24 cellular contexts compared by ENCODE assay signal in the genomic region with DNA sequence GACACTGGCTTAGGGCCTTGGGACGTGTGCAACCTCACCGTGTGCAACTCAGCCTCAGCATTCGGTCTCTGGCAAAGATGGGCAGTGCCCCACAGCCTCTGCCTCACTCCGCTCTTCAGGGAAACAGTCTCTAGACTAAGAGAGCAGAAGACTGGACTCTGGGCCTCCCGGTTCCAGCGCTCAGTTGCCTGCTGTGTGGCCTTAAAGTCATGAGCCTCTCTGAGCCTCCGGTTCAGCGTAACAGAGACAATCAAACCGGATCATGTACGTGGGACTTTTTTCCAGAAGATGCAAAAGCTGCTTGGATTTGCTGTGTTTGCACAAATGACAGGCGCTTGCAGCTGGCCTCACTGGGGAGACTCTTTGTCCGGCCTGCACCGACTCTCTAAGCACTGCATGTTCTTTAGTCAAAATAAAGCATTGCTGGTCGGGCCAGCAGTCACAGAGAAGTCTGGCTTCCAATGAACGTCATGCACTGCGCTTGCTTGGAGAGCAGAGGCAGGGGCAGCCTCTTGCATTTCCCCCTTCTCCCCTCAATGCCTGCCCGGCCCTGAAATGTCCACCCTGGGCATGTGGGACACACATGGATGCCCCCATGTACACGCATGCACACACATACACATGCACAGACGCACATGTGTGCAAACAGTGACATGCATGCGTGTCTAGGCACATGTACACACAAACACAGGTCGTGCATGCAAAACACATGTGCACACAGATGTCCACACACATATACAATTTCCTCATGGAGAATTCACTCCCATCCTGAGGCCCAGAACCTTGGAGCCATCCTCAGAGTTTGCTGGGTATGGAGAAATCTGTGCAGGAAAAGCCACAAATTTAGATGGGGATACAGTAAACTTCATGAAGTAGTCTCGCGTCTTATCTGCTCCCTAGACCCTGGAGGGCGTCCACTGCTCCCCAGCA.
A peak's percentile ranks its signal among the peaks of the same experiment; 100 is the strongest.
DNase-seq lines count a peak whose midpoint lies in the region; ATAC-seq, FAIRE-seq and TF ChIP-seq lines count a peak whose summit lies in the region.
"Had no signal": no experiment of that assay in that cellular context is flagged by ENCODE, and none has a peak within 500 bp of the region (broad histone marks: within the 10 kb centered on the region; RNA-seq: fewer than 3 reads in every experiment).

No MANE protein-coding gene starts in this region.

- H3K36me3 ChIP-seq in endothelial cell of umbilical vein (ENCODE audit: control insufficient read depth in 2 of 2, extremely low read depth in 1 of 2, insufficient read depth in 2 of 2, low read length in 2 of 2) (no peaks in the 10 kb centered on the region), neuronal stem cell (replicated peaks in 1 of 2; ENCODE audit: control insufficient read depth in 2 of 2, insufficient read depth in 2 of 2, low read length in 2 of 2) (no peaks in the 10 kb centered on the region), tibial nerve (no peaks in the 10 kb centered on the region)
- no peaks in the 10 kb centered on the region for H3K36me3 ChIP-seq in CD8-positive, alpha-beta T cell (ENCODE audit: insufficient read depth, low read length)
- H3K36me3 ChIP-seq: ovary had no signal

- intact Hi-C loops in left ventricle myocardium superior (cut with micrococcal nuclease) (no loop called here), Right ventricle myocardium superior (cut with DNase I) (no loop called here), endothelial cell of umbilical vein (cut with micrococcal nuclease) (no loop called here)
- intact Hi-C loops in CD8-positive, alpha-beta T cell (cut with DNase I, micrococcal nuclease) = no loop called here

- H3K9me3 Mint-ChIP-seq in CD8-positive, alpha-beta T cell = no peaks in the 10 kb centered on the region
- H3K9me3 Mint-ChIP-seq: activated T-cell treated with anti-CD3 and anti-CD28 coated beads, Interleukin-2, amount 50 U/mL, for 24 hours; dendritic cell treated with granulocyte-macrophage colony-stimulating factor and Interleukin-4, amounts not matched to agents 40 ng/mL and 50 ng/mL, for 4 days; memory B cell; naive B cell; stimulated activated naive CD8-positive, alpha-beta T cell treated with anti-CD3 and anti-CD28 coated beads, Interleukin-15, amount 100 ng/mL, for 72 hours had no signal

- no peak overlapping the region for H3K4ac ChIP-seq in neuronal stem cell (ENCODE audit: low read length)

- CTCF ChIA-PET in endothelial cell of umbilical vein (lab: Charles Lee) = no interaction called here
- CTCF ChIA-PET in CD8-positive, alpha-beta T cell (lab: Charles Lee) = no interaction called here

- H3K79me2 ChIP-seq in endothelial cell of umbilical vein (ENCODE audit: control insufficient read depth, insufficient read depth, low read length) = no peaks in the 10 kb centered on the region

- no peak for TF ChIP-seq POLR2A in endothelial cell of umbilical vein (IDR thresholded peaks at IDR 0.05; ENCODE audit: low read depth, low read length)
- no peak for TF ChIP-seq POLR2A in tibial nerve (IDR thresholded peaks at IDR 0.05)

- no peak overlapping the region for H4K8ac ChIP-seq in neuronal stem cell (ENCODE audit: low read depth, low read length)

- POLR2A ChIA-PET in endothelial cell of umbilical vein (lab: Charles Lee) = no interaction called here
- POLR2A ChIA-PET in CD8-positive, alpha-beta T cell (lab: Charles Lee) = no interaction called here

- dilution Hi-C loops in endothelial cell of umbilical vein (cut with MboI; ENCODE audit: extremely low pct_ligation_motif_present, low sequenced_read_pairs) = no loop called here

- peak overlapping the region; percentile 98 for H2BK15ac ChIP-seq in neuronal stem cell (ENCODE audit: low read length)

- peak overlapping the region; percentile 59 for H3K23ac ChIP-seq in neuronal stem cell (ENCODE audit: low read depth, low read length, poor library complexity)

- FAIRE-seq in endothelial cell of umbilical vein (lab: Jason Lieb, UNC) = no peak

- H3K9me3 ChIP-seq in endothelial cell of umbilical vein (replicated peaks; ENCODE audit: control insufficient read depth, insufficient read depth, low read length) = no peaks in the 10 kb centered on the region
- no peaks in the 10 kb centered on the region for H3K9me3 ChIP-seq in neuronal stem cell (replicated peaks in 1 of 2; ENCODE audit: control insufficient read depth in 2 of 2, insufficient read depth in 1 of 2, low read depth in 1 of 2, low read length in 2 of 2)
- H3K9me3 ChIP-seq in tibial nerve = no peaks in the 10 kb centered on the region
- H3K9me3 ChIP-seq in CD8-positive, alpha-beta T cell (ENCODE audit: low read length) = no peaks in the 10 kb centered on the region
- H3K9me3 ChIP-seq: Caco-2, ovary had no signal

- H3K79me1 ChIP-seq in neuronal stem cell (ENCODE audit: low read depth, low read length) = peaks cover 3% of the 10 kb centered on the region

- ATAC-seq in left ventricle myocardium superior (peak; percentile 19), Right ventricle myocardium superior (ENCODE audit: poor library complexity) (no peak)
- ATAC-seq in CD8-positive, alpha-beta T cell = no peak
- ATAC-seq: activated CD4-positive, CD25-positive, alpha-beta regulatory T cell treated with anti-CD3 and anti-CD28 coated beads, Interleukin-2, amount 50 U/mL, for 24 hours; SK-N-SH treated with all-trans-retinoic acid at 6 μM for 48 hours; stimulated activated naive CD8-positive, alpha-beta T cell treated with anti-CD3 and anti-CD28 coated beads, Interleukin-15, amount 100 ng/mL, for 72 hours had no signal

- no TSS peak for BruUV-seq in endothelial cell of umbilical vein (replicated peaks; lab: Mats Ljungman, UMichigan)

- no peaks in the 10 kb centered on the region for H3K4me1 Mint-ChIP-seq in CD8-positive, alpha-beta T cell (ENCODE audit: low read depth)
- H3K4me1 Mint-ChIP-seq: stimulated activated naive CD8-positive, alpha-beta T cell treated with anti-CD3 and anti-CD28 coated beads, Interleukin-15, amount 100 ng/mL, for 72 hours had no signal

- H3K4me2 ChIP-seq in endothelial cell of umbilical vein (ENCODE audit: insufficient read depth, low read length) = no peak overlapping the region
- no peak overlapping the region for H3K4me2 ChIP-seq in neuronal stem cell (ENCODE audit: insufficient read depth, low read length, poor library complexity, severe bottlenecking)
- H3K4me2 ChIP-seq: KMS-11 had no signal

- DNase-seq in left ventricle myocardium superior = no peak
- no peak for DNase-seq in Right ventricle myocardium superior
- no peak for DNase-seq in endothelial cell of umbilical vein (ENCODE audit: low read depth, low spot score)
- DNase-seq in neuronal stem cell (ENCODE audit: low spot score) = no peak
- no peak for DNase-seq in tibial nerve (ENCODE audit: low spot score in 2 of 2)
- no peak for DNase-seq in CD8-positive, alpha-beta T cell
- no peak for DNase-seq in HuH-7 (ENCODE audit: low spot score)
- DNase-seq in NOMO-1 treated with DMSO at 0.1 percent for 48 hours (lab: John Stamatoyannopoulos, UW; ENCODE audit: unreplicated experiment) = no peak
- DNase-seq: activated naive CD4-positive, alpha-beta T cell treated with Interleukin-2 at 50 U/mL for 16 hours; activated T-cell treated with anti-CD3 and anti-CD28 coated beads, Interleukin-2, amount 50 U/mL, for 24 hours; islet precursor cell; naive B cell; NCI-H187 treated with DMSO at 0.1 percent for 48 hours; NCI-H446; stimulated activated CD4-positive, alpha-beta T cell treated with anti-CD3 and anti-CD28 coated beads, Interleukin-4, amount 100 ng/mL, for 24 hours; stimulated activated naive CD8-positive, alpha-beta T cell treated with anti-CD3 and anti-CD28 coated beads, Interleukin-15, amount 100 ng/mL, for 72 hours had no signal

- peak overlapping the region; percentile 100 for H2AK5ac ChIP-seq in neuronal stem cell (ENCODE audit: low read depth, low read length)

- H3K27me3 ChIP-seq in endothelial cell of umbilical vein (ENCODE audit: control insufficient read depth in 2 of 2, insufficient read depth in 2 of 2, low read length in 2 of 2) (no peaks in the 10 kb centered on the region), neuronal stem cell (ENCODE audit: control insufficient read depth in 3 of 3, insufficient read depth in 3 of 3, low read depth in 1 of 3, low read length in 3 of 3) (peaks cover 0 to 97% (median 0%) of the 10 kb centered on the region in 3 experiments), tibial nerve (peaks cover 0 to 15% of the 10 kb centered on the region in 2 donors)
- no peaks in the 10 kb centered on the region for H3K27me3 ChIP-seq in CD8-positive, alpha-beta T cell (ENCODE audit: insufficient read depth, low read length)
- H3K27me3 ChIP-seq: ovary had no signal

- TF ChIP-seq CTCF in endothelial cell of umbilical vein (IDR thresholded peaks at IDR 0.05; ENCODE audit: extremely low read depth in 1 of 2, insufficient read depth in 1 of 2, low read depth in 1 of 2, low read length in 2 of 2) (no peak), tibial nerve (IDR thresholded peaks at IDR 0.05) (no peak)
- no peak for TF ChIP-seq CTCF in CD8-positive, alpha-beta T cell (IDR thresholded peaks at IDR 0.05)

- H2BK120ac ChIP-seq in neuronal stem cell (ENCODE audit: low read depth, low read length) = no peak overlapping the region

- H3K9ac ChIP-seq in endothelial cell of umbilical vein (replicated peaks; ENCODE audit: extremely low read depth, insufficient read depth, low read length) (no peak overlapping the region), neuronal stem cell (ENCODE audit: low read depth, low read length, poor library complexity) (peak overlapping the region; percentile 78)
- H3K9ac ChIP-seq: KMS-11 had no signal

- H3K14ac ChIP-seq in neuronal stem cell (ENCODE audit: low read length) = peak overlapping the region; percentile 49

- no peak overlapping the region for H3K27ac Mint-ChIP-seq in CD8-positive, alpha-beta T cell
- H3K27ac Mint-ChIP-seq: activated T-cell treated with anti-CD3 and anti-CD28 coated beads, Interleukin-2, amount 50 U/mL, for 24 hours; B cell; dendritic cell treated with granulocyte-macrophage colony-stimulating factor and Interleukin-4, amounts not matched to agents 40 ng/mL and 50 ng/mL, for 4 days; memory B cell; naive B cell; stimulated activated naive CD8-positive, alpha-beta T cell treated with anti-CD3 and anti-CD28 coated beads, Interleukin-15, amount 100 ng/mL, for 72 hours had no signal

- no peaks in the 10 kb centered on the region for H3K36me3 Mint-ChIP-seq in CD8-positive, alpha-beta T cell
- H3K36me3 Mint-ChIP-seq: memory B cell, naive B cell had no signal

- H3K4me3 Mint-ChIP-seq in CD8-positive, alpha-beta T cell = no peak overlapping the region
- H3K4me3 Mint-ChIP-seq: activated T-cell treated with anti-CD3 and anti-CD28 coated beads, Interleukin-2, amount 50 U/mL, for 24 hours; B cell; dendritic cell treated with granulocyte-macrophage colony-stimulating factor and Interleukin-4, amounts not matched to agents 40 ng/mL and 50 ng/mL, for 4 days; memory B cell; stimulated activated naive CD8-positive, alpha-beta T cell treated with anti-CD3 and anti-CD28 coated beads, Interleukin-15, amount 100 ng/mL, for 72 hours had no signal

- H3K4me3 ChIP-seq in endothelial cell of umbilical vein (replicated peaks in 1 of 3; ENCODE audit: insufficient read depth in 1 of 3, low read depth in 1 of 3, low read length in 3 of 3) = no peak overlapping the region
- no peak overlapping the region for H3K4me3 ChIP-seq in neuronal stem cell (ENCODE audit: low read length in 2 of 2)
- H3K4me3 ChIP-seq in tibial nerve = no peak overlapping the region
- no peak overlapping the region for H3K4me3 ChIP-seq in CD8-positive, alpha-beta T cell (ENCODE audit: low read depth, low read length)
- H3K4me3 ChIP-seq: ovary had no signal

- H4K91ac ChIP-seq in neuronal stem cell (ENCODE audit: low read depth, low read length, poor library complexity) = no peak overlapping the region

- H2BK5ac ChIP-seq in neuronal stem cell (ENCODE audit: low read length) = no peak overlapping the region

- H4K20me1 ChIP-seq in endothelial cell of umbilical vein (replicated peaks; ENCODE audit: control insufficient read depth, extremely low read depth, insufficient read depth, low read length) = no peaks in the 10 kb centered on the region

- H3K27ac ChIP-seq in endothelial cell of umbilical vein (ENCODE audit: insufficient read depth, low read depth, low read length) (no peak overlapping the region), neuronal stem cell (replicated peaks; ENCODE audit: low read length) (peak overlapping the region; percentile 4), tibial nerve (peak overlapping the region; percentile 71 to 88 (median 83))
- no peak overlapping the region for H3K27ac ChIP-seq in CD8-positive, alpha-beta T cell (ENCODE audit: low read depth, low read length)
- H3K27ac ChIP-seq: KMS-11 had no signal

- no peaks in the 10 kb centered on the region for H3K9me1 ChIP-seq in endothelial cell of umbilical vein (replicated peaks; ENCODE audit: control insufficient read depth, extremely low read depth, insufficient read depth, low read length)

- peak overlapping the region; percentile 99 for H2BK12ac ChIP-seq in neuronal stem cell (ENCODE audit: low read length)

- H3K4me1 ChIP-seq in endothelial cell of umbilical vein (ENCODE audit: control insufficient read depth, extremely low read depth, insufficient read depth, low read length) (no peaks in the 10 kb centered on the region), neuronal stem cell (ENCODE audit: control insufficient read depth in 2 of 2, insufficient read depth in 1 of 2, low read depth in 1 of 2, low read length in 2 of 2) (peaks cover 14 to 38% of the 10 kb centered on the region in 2 donors), tibial nerve (peaks cover 0 to 80% (median 46%) of the 10 kb centered on the region in 4 donors)
- no peaks in the 10 kb centered on the region for H3K4me1 ChIP-seq in CD8-positive, alpha-beta T cell (ENCODE audit: insufficient read depth, low read length)

- H3K18ac ChIP-seq in neuronal stem cell (ENCODE audit: low read length) = peak overlapping the region; percentile 86

- WGBS in neuronal stem cell (ENCODE audit: extremely low coverage in 2 of 2, insufficient read length in 2 of 2, insufficient replicate concordance in 1 of 2), 2 donors = no CpG with 5 or more reads among the region's 24 CpGs
- 51 to 57% methylated on average over 21 to 24 of the region's 24 CpGs for WGBS in tibial nerve, 2 donors

- H3K27me3 Mint-ChIP-seq in CD8-positive, alpha-beta T cell (ENCODE audit: low read depth) = no peaks in the 10 kb centered on the region
- H3K27me3 Mint-ChIP-seq: B cell, memory B cell had no signal

- TF ChIP-seq EP300 in tibial nerve (IDR thresholded peaks at IDR 0.05) = peak in 1 of 2 donors; percentile 58

- no peak overlapping the region for H2AFZ ChIP-seq in endothelial cell of umbilical vein (ENCODE audit: low read depth, low read length)
- H2AFZ ChIP-seq in neuronal stem cell (ENCODE audit: low read length) = no peak overlapping the region

Comparison
In these comparisons a context has a peak if more than half of its experiments do, and no peak if none do; other contexts are left out.
1. H3K27ac ChIP-seq: peak in neuronal stem cell (single experiment) and tibial nerve (4 of 4); none in endothelial cell of umbilical vein (single experiment) and CD8-positive, alpha-beta T cell (single experiment).